19 cellular contexts compared by ENCODE assay signal in the genomic region with DNA sequence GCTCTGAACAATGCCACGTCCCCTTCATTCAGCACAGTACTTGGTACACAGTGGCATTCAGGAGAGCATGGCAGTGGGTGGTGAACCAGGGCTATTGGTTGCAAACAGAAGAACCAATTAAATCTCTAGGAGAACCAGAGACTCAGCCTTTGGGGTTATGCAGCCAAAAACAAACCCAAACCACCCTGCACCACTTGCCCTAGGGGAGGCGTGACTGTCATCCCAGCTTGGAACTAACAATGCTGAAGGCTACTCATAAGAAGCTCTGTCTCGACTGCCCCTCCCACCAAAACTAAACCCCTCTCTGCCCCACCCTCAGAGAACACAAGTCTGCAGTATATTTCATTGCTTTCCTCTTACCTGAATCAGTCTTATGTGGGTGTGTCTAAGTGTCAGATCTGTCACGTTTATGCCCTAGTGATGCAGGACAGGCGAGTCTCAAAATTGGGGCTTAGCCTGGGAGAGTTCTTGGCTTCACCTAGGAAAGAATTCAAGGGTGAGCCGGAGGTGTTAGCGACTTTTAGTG. TPM values are rescaled to one million over a fixed set of nuclear protein-coding genes. Genes with fewer than 3 reads are reported as not detected.
"Had no signal": no experiment of that assay in that cellular context is flagged by ENCODE, and none has a peak within 500 bp of the region (broad histone marks: within the 10 kb centered on the region; RNA-seq: fewer than 3 reads in every experiment).

No MANE protein-coding gene starts in this region.

- H3K4me3 Mint-ChIP-seq: dendritic cell treated with granulocyte-macrophage colony-stimulating factor and Interleukin-4, amounts not matched to agents 40 ng/mL and 50 ng/mL, for 4 days; effector memory CD8-positive, alpha-beta T cell; naive thymus-derived CD4-positive, alpha-beta T cell; nephron progenitor cell had no signal

- H3K27ac Mint-ChIP-seq: dendritic cell treated with granulocyte-macrophage colony-stimulating factor and Interleukin-4, amounts not matched to agents 40 ng/mL and 50 ng/mL, for 4 days; effector memory CD8-positive, alpha-beta T cell; naive thymus-derived CD4-positive, alpha-beta T cell; nephron progenitor cell had no signal

- H3K36me3 ChIP-seq: gastrocnemius medialis had no signal

- H3K9me3 Mint-ChIP-seq: effector memory CD8-positive, alpha-beta T cell had no signal

- H3K27me3 ChIP-seq: gastrocnemius medialis had no signal

- H3K4me3 ChIP-seq: gastrocnemius medialis, psoas muscle had no signal

- H3K27ac ChIP-seq: gastrocnemius medialis, psoas muscle had no signal

- DNase-seq: effector memory CD8-positive, alpha-beta T cell; kidney; left colon; mesendoderm; naive thymus-derived CD4-positive, alpha-beta T cell; nephron progenitor cell; psoas muscle; retina; stimulated activated CD4-positive, alpha-beta T cell treated with anti-CD3 and anti-CD28 coated beads, Interleukin-2, amount 100 ng/mL, for 24 hours; stimulated activated naive CD4-positive, alpha-beta T cell; trophoblast cell had no signal

- ATAC-seq: effector memory CD8-positive, alpha-beta T cell; gastrocnemius medialis; left colon; naive thymus-derived CD4-positive, alpha-beta T cell; psoas muscle; sciatic nerve had no signal

- H3K9me3 ChIP-seq: gastrocnemius medialis, psoas muscle had no signal

- H3K4me1 Mint-ChIP-seq: naive thymus-derived CD4-positive, alpha-beta T cell had no signal

RNA-seq across cellular contexts. Expression of gene KLHL40, which starts 15.2 kb away (rescaled TPM):
- total RNA-seq: fibroblast of villous mesenchyme; kidney; left colon; liver; lung microvascular endothelial cell; mononuclear cell; naive thymus-derived CD4-positive, alpha-beta T cell had no signal
- polyA plus RNA-seq: liver; naive thymus-derived CD4-positive, alpha-beta T cell had no signal

RNA-seq across cellular contexts. Expression of gene ZBTB47, which starts 16.6 kb away (rescaled TPM):
- polyA plus RNA-seq: naive thymus-derived CD4-positive, alpha-beta T cell had no signal

RNA-seq across cellular contexts. Expression of gene HHATL, which starts 32.5 kb away (rescaled TPM):
- total RNA-seq: fibroblast of villous mesenchyme; kidney; lung microvascular endothelial cell; mononuclear cell; naive thymus-derived CD4-positive, alpha-beta T cell; omental fat pad; sciatic nerve had no signal
- polyA plus RNA-seq: liver; naive thymus-derived CD4-positive, alpha-beta T cell had no signal
